ENCODE assay signal across 27 cellular contexts in genomic region chr16:69160192-69160591, GRCh38. TPM values are rescaled to one million over a fixed set of nuclear protein-coding genes. Genes with fewer than 3 reads are reported as not detected.
DNase-seq lines count a peak whose midpoint lies in the region; ATAC-seq, FAIRE-seq and TF ChIP-seq lines count a peak whose summit lies in the region.
"Had no signal": no experiment of that assay in that cellular context is flagged by ENCODE, and none has a peak within 500 bp of the region (broad histone marks: within the 10 kb centered on the region; RNA-seq: fewer than 3 reads in every experiment).

No MANE protein-coding gene starts in this region.

- no peak overlapping the region for H3K18ac ChIP-seq in mesendoderm (ENCODE audit: low read length)

- no peak overlapping the region for H2BK5ac ChIP-seq in mesendoderm (ENCODE audit: low read length)

- no peak overlapping the region for H3K23ac ChIP-seq in mesendoderm (ENCODE audit: low read length)

- H2AK5ac ChIP-seq in mesendoderm (ENCODE audit: low read length): no peak overlapping the region

- no peak for TF ChIP-seq RAD21 in HepG2 (CRISPR knock-in tag; IDR thresholded peaks at IDR 0.05)

- H3K36me3 Mint-ChIP-seq in activated CD8-positive, alpha-beta memory T cell treated with anti-CD3 and anti-CD28 coated beads, Interleukin-2, amount 10 ng/mL, durations not matched to agents 7 days and 5 days: peaks cover 58% of the 10 kb centered on the region

- no peak for TF ChIP-seq POLR2A in HepG2 (IDR thresholded peaks at IDR 0.05; ENCODE audit: insufficient read depth in 1 of 2, low read depth in 2 of 2, low read length in 2 of 2)
- no peak for TF ChIP-seq POLR2A in right lobe of liver (IDR thresholded peaks at IDR 0.05)
- no peak for TF ChIP-seq POLR2A in ovary (IDR thresholded peaks at IDR 0.05)

- H3K4me1 ChIP-seq in HepG2 (ENCODE audit: insufficient read depth, low read length): peaks cover 18% of the 10 kb centered on the region
- H3K4me1 ChIP-seq in right lobe of liver: no peaks in the 10 kb centered on the region
- H3K4me1 ChIP-seq in mesendoderm (ENCODE audit: control insufficient read depth, low read depth, low read length): no peaks in the 10 kb centered on the region
- no peaks in the 10 kb centered on the region for H3K4me1 ChIP-seq in ovary (ENCODE audit: insufficient read depth)
- H3K4me1 ChIP-seq: A549; BE2C; BLaER1 treated with 17β-estradiol and CSF1 and Interleukin-3, amounts not matched to agents 10 nM and 100 nM had no signal

- H3K56ac ChIP-seq in mesendoderm (ENCODE audit: low read length): no peak overlapping the region

- H3K27me3 Mint-ChIP-seq in activated CD8-positive, alpha-beta memory T cell treated with anti-CD3 and anti-CD28 coated beads, Interleukin-2, amount 10 ng/mL, durations not matched to agents 7 days and 5 days: no peaks in the 10 kb centered on the region
- H3K27me3 Mint-ChIP-seq: CD4-positive, alpha-beta T cell; CD8-positive, alpha-beta memory T cell had no signal

- no peak overlapping the region for H3K4me3 ChIP-seq in HepG2 (replicated peaks in 1 of 3; ENCODE audit: insufficient read depth in 1 of 3, low read depth in 2 of 3, low read length in 3 of 3)
- no peak overlapping the region for H3K4me3 ChIP-seq in right lobe of liver
- no peak overlapping the region for H3K4me3 ChIP-seq in mesendoderm (ENCODE audit: low read length)
- H3K4me3 ChIP-seq in ovary: no peak overlapping the region
- H3K4me3 ChIP-seq: A549; BLaER1 treated with 17β-estradiol and CSF1 and Interleukin-3, amounts not matched to agents 10 nM and 100 nM; GM12878; GM23248 had no signal

- no TSS peak for BruUV-seq in HepG2 (replicated peaks; lab: Mats Ljungman, UMichigan)

- no peak for FAIRE-seq in HepG2 (lab: Jason Lieb, UNC)
- FAIRE-seq: A549, D721Med, GM12878, GM19239, H1 had no signal

- H2BK15ac ChIP-seq in mesendoderm (replicated peaks; ENCODE audit: low read depth): no peak overlapping the region

- no peaks in the 10 kb centered on the region for H3K9me3 Mint-ChIP-seq in activated CD8-positive, alpha-beta memory T cell treated with anti-CD3 and anti-CD28 coated beads, Interleukin-2, amount 10 ng/mL, durations not matched to agents 7 days and 5 days (ENCODE audit: low read depth)
- H3K9me3 Mint-ChIP-seq: CD14-positive monocyte; CD4-positive, alpha-beta T cell; CD8-positive, alpha-beta memory T cell had no signal

- H3K4me3 Mint-ChIP-seq in activated CD8-positive, alpha-beta memory T cell treated with anti-CD3 and anti-CD28 coated beads, Interleukin-2, amount 10 ng/mL, durations not matched to agents 7 days and 5 days: no peak overlapping the region
- H3K4me3 Mint-ChIP-seq: CD14-positive monocyte; CD4-positive, alpha-beta T cell; CD8-positive, alpha-beta memory T cell had no signal

- no peak overlapping the region for H2BK120ac ChIP-seq in mesendoderm (ENCODE audit: low read depth, low read length)

- H3K36me3 ChIP-seq in HepG2 (replicated peaks in 1 of 2; ENCODE audit: control insufficient read depth in 1 of 2, insufficient read depth in 2 of 2, low read length in 2 of 2) (peaks cover 30 to 80% of the 10 kb centered on the region in 2 experiments), right lobe of liver (peaks cover 0 to 62% (median 18%) of the 10 kb centered on the region in 4 donors), mesendoderm (ENCODE audit: control insufficient read depth, insufficient read depth, low read length) (peaks cover 15% of the 10 kb centered on the region), ovary (no peaks in the 10 kb centered on the region)

- H4K20me1 ChIP-seq in HepG2 (ENCODE audit: insufficient read depth, low read length): no peaks in the 10 kb centered on the region

- H3K79me1 ChIP-seq in mesendoderm (ENCODE audit: low read length): peaks cover 2% of the 10 kb centered on the region

- H3K27me3 ChIP-seq in HepG2 (ENCODE audit: control insufficient read depth in 1 of 2, insufficient read depth in 2 of 2, low read length in 2 of 2) (no peaks in the 10 kb centered on the region), right lobe of liver (no peaks in the 10 kb centered on the region), mesendoderm (ENCODE audit: insufficient read depth, low read length, poor library complexity) (no peaks in the 10 kb centered on the region), ovary (no peaks in the 10 kb centered on the region)
- H3K27me3 ChIP-seq: BE2C; BLaER1 treated with 17β-estradiol and CSF1 and Interleukin-3, amounts not matched to agents 10 nM and 100 nM had no signal

- WGBS in HepG2 (ENCODE audit: low lambda C conversion rate): 100% methylated on average over 1 of the region's 1 CpG
- 100% methylated on average over 1 of the region's 1 CpG for WGBS in right lobe of liver (ENCODE audit: insufficient coverage, low coverage, low lambda C conversion rate, missing lambda C conversion rate)
- no CpG with 5 or more reads among the region's 1 CpG for WGBS in mesendoderm (ENCODE audit: extremely low coverage, insufficient coverage, low lambda C conversion rate)
- WGBS in ovary, 3 donors: 83 to 95% (median 85%) methylated on average over 1 of the region's 1 CpG

- peak overlapping the region; percentile 46 for H3K27ac Mint-ChIP-seq in activated CD8-positive, alpha-beta memory T cell treated with anti-CD3 and anti-CD28 coated beads, Interleukin-2, amount 10 ng/mL, durations not matched to agents 7 days and 5 days
- H3K27ac Mint-ChIP-seq: CD4-positive, alpha-beta T cell; CD8-positive, alpha-beta memory T cell had no signal

- in situ Hi-C loops in HepG2 (cut with HindIII; ENCODE audit: extremely low pct_ligation_motif_present, low pct_unique_long_range_greater_than_20kb): no loop called here

- no peak overlapping the region for H3K4ac ChIP-seq in mesendoderm (ENCODE audit: low read depth, low read length)

- H3K79me2 ChIP-seq in HepG2 (ENCODE audit: insufficient read depth, low read length): no peaks in the 10 kb centered on the region
- H3K79me2 ChIP-seq in mesendoderm (ENCODE audit: control insufficient read depth, insufficient read depth, low read length): no peaks in the 10 kb centered on the region

- DNase-seq in activated CD8-positive, alpha-beta memory T cell treated with anti-CD3 and anti-CD28 coated beads, Interleukin-2, amount 10 ng/mL, durations not matched to agents 7 days and 5 days: no peak
- DNase-seq in activated CD8-positive, alpha-beta memory T cell treated with anti-CD3 and anti-CD28 coated beads, Interleukin-2, amount 50 U/mL, for 4 hours: no peak
- DNase-seq in HepG2 (ENCODE audit: low spot score): no peak
- no peak for DNase-seq in right lobe of liver
- DNase-seq in left lobe of liver (ENCODE audit: low spot score): no peak
- no peak for DNase-seq in mesendoderm
- DNase-seq in ovary: no peak
- DNase-seq: 8988T; ACHN; AML-193; BE2C; CD4-positive, alpha-beta T cell; CD8-positive, alpha-beta memory T cell; DMS 273 treated with DMSO at 0.1 percent for 48 hours; DMS79; EL; GDM1; GM23248; H7; HCEC 1CT had no signal

- H3K27ac ChIP-seq in HepG2 (ENCODE audit: extremely low read length, insufficient read depth, low read length) (no peak overlapping the region), right lobe of liver (no peak overlapping the region), mesendoderm (ENCODE audit: low read depth, low read length) (no peak overlapping the region), ovary (no peak overlapping the region)
- H3K27ac ChIP-seq: A549; BLaER1 treated with 17β-estradiol and CSF1 and Interleukin-3, amounts not matched to agents 10 nM and 100 nM; GM23248 had no signal

- no peak overlapping the region for H3K4me2 ChIP-seq in HepG2 (ENCODE audit: low read depth, low read length)
- no peak overlapping the region for H3K4me2 ChIP-seq in mesendoderm (ENCODE audit: low read length)
- H3K4me2 ChIP-seq: A549; BLaER1 treated with 17β-estradiol and CSF1 and Interleukin-3, amounts not matched to agents 10 nM and 100 nM had no signal

- POLR2A ChIA-PET in HepG2 (lab: Yijun Ruan, JAX): interaction anchor here (0.7 to 1.1 kb wide), 3 partner anchors 27 to 922 kb away, joined by 3 read pairs; partner anchors contain the start of gene SNTB2

- no peak for TF ChIP-seq CTCF in HepG2 (CRISPR knock-in tag; IDR thresholded peaks at IDR 0.05)
- no peak for TF ChIP-seq CTCF in right lobe of liver (IDR thresholded peaks at IDR 0.05)
- no peak for TF ChIP-seq CTCF in ovary (IDR thresholded peaks at IDR 0.05)

- CTCF ChIA-PET in activated CD8-positive, alpha-beta memory T cell treated with anti-CD3 and anti-CD28 coated beads, Interleukin-2, amount 10 ng/mL, durations not matched to agents 7 days and 5 days (lab: Charles Lee): interaction anchor here (1.2 kb wide), 1 partner anchor 126 kb away, joined by 4 read pairs; no protein-coding TSS in a partner anchor
- CTCF ChIA-PET in HepG2 (lab: Yijun Ruan, JAX; ENCODE audit: low intra/inter-chr PET ratio, low total read pairs): no interaction called here

- H4K5ac ChIP-seq in mesendoderm (ENCODE audit: low read length): no peak overlapping the region

- intact Hi-C loops in HepG2 (cut with micrococcal nuclease; ENCODE audit: unreplicated experiment) (no loop called here), right lobe of liver (cut with DNase I) (no loop called here), ovary (cut with DNase I) (loop anchor here in 1 of 4 donors (5.0 kb wide), 1 partner anchor 132 kb away; no protein-coding TSS in a partner anchor)

- H3K9me3 ChIP-seq in HepG2 (ENCODE audit: low read length) (no peaks in the 10 kb centered on the region), right lobe of liver (no peaks in the 10 kb centered on the region), ovary (no peaks in the 10 kb centered on the region)
- H3K9me3 ChIP-seq: A549; BE2C; BLaER1 treated with 17β-estradiol and CSF1 and Interleukin-3, amounts not matched to agents 10 nM and 100 nM had no signal

- no peak overlapping the region for H2AFZ ChIP-seq in HepG2 (ENCODE audit: low read length)
- H2AFZ ChIP-seq: GM23248 had no signal

- TF ChIP-seq EP300 in HepG2 (IDR thresholded peaks at IDR 0.05; ENCODE audit: low read depth in 2 of 2, low read length in 2 of 2) (no peak), HepG2 (CRISPR knock-in tag; IDR thresholded peaks at IDR 0.05; ENCODE audit: borderline replicate concordance) (no peak), ovary (IDR thresholded peaks at IDR 0.05) (no peak)

- H4K8ac ChIP-seq in mesendoderm (ENCODE audit: low read depth, low read length): no peak overlapping the region

- no peak for ATAC-seq in activated CD8-positive, alpha-beta memory T cell treated with anti-CD3 and anti-CD28 coated beads, Interleukin-2, amount 10 ng/mL, durations not matched to agents 7 days and 5 days
- ATAC-seq in HepG2: peak; percentile 58
- no peak for ATAC-seq in right lobe of liver
- ATAC-seq in left lobe of liver: peak; percentile 46
- ATAC-seq: A549, GM12878 had no signal

- H3K9ac ChIP-seq in HepG2 (ENCODE audit: insufficient read depth, low read depth, low read length) (no peak overlapping the region), mesendoderm (ENCODE audit: low read length) (no peak overlapping the region)
- H3K9ac ChIP-seq: BLaER1 treated with 17β-estradiol and CSF1 and Interleukin-3, amounts not matched to agents 10 nM and 100 nM; GM23248 had no signal

- peaks cover 3% of the 10 kb centered on the region for H3K4me1 Mint-ChIP-seq in activated CD8-positive, alpha-beta memory T cell treated with anti-CD3 and anti-CD28 coated beads, Interleukin-2, amount 10 ng/mL, durations not matched to agents 7 days and 5 days
- H3K4me1 Mint-ChIP-seq: CD14-positive monocyte had no signal

RNA-seq across cellular contexts. Expression of gene SNTB2, which starts 26.8 kb away (rescaled TPM):
- total RNA-seq in activated CD8-positive, alpha-beta memory T cell treated with anti-CD3 and anti-CD28 coated beads, Interleukin-2, amount 10 ng/mL, durations not matched to agents 7 days and 5 days: 10 to 100 TPM; 21.5 to 30.6 TPM
- total RNA-seq in HepG2 (2016; rRNA removed; fragmentation: Illumina TruSeq; extraction: Trizol): 19.2 and 22.9 TPM in 2 replicates
- 16.6 and 21.3 TPM in 2 replicates for total RNA-seq in HepG2 (2016; cell fraction: cytosol; rRNA removed; fragmentation: Illumina TruSeq; extraction: Trizol; ENCODE audit: low read depth)
- total RNA-seq in HepG2 (2016; cell fraction: insoluble cytoplasmic fraction; rRNA removed; fragmentation: Illumina TruSeq; extraction: Trizol): 18.5 and 22.3 TPM in 2 replicates
- total RNA-seq in HepG2 (2016; cell fraction: membrane; rRNA removed; fragmentation: Illumina TruSeq; extraction: Trizol): 8.3 and 10.7 TPM in 2 replicates
- 14.9 and 15.5 TPM in 2 replicates for total RNA-seq in HepG2 (2016; cell fraction: nucleus; rRNA removed; fragmentation: Illumina TruSeq; extraction: Trizol)
- polyA plus RNA-seq in HepG2 (2011; rRNA removed): 11.5 and 12.5 TPM in 2 replicates
- 6.3 and 6.6 TPM in 2 replicates for polyA plus RNA-seq in HepG2 (2011; cell fraction: cytosol; rRNA removed)
- 13.3 and 14.0 TPM in 2 replicates for polyA plus RNA-seq in HepG2 (2011; cell fraction: nucleus; rRNA removed)
- 4.2 and 4.3 TPM in 2 replicates for polyA plus RNA-seq in HepG2 (2012)
- 0.48 and 0.66 TPM in 2 replicates for polyA plus RNA-seq in HepG2 (2016; cell fraction: cytosol; fragmentation: Illumina TruSeq; extraction: Trizol; ENCODE audit: low read depth)
- 12.2 and 12.7 TPM in 2 replicates for polyA plus RNA-seq in HepG2 (2016; cell fraction: insoluble cytoplasmic fraction; fragmentation: Illumina TruSeq; extraction: Trizol; ENCODE audit: low read depth)
- 1.6 and 2.4 TPM in 2 replicates for polyA plus RNA-seq in HepG2 (2016; cell fraction: membrane; fragmentation: Illumina TruSeq; extraction: Trizol; ENCODE audit: low read depth)
- polyA plus RNA-seq in HepG2 (2016; cell fraction: nucleus; fragmentation: Illumina TruSeq; extraction: Trizol; ENCODE audit: insufficient read depth, low read depth): 13.2 and 17.9 TPM in 2 replicates
- 48.4 and 58.6 TPM in 2 replicates for polyA minus RNA-seq in HepG2 (2011; rRNA and poly(A)+ RNA removed; ENCODE audit: low replicate concordance)
- polyA minus RNA-seq in HepG2 (2011; cell fraction: cytosol; rRNA and poly(A)+ RNA removed): 22.5 and 31.2 TPM in 2 replicates
- polyA minus RNA-seq in HepG2 (2011; cell fraction: nucleus; rRNA and poly(A)+ RNA removed): 22.8 and 29.5 TPM in 2 replicates
- total RNA-seq in right lobe of liver: 10 to 100 TPM in 4 of 6 experiments, 1 to 10 TPM in 2; 7.5 to 13.9 (median 10.6) TPM
- total RNA-seq in left lobe of liver: 11.6 TPM
- 5.2 TPM for polyA plus RNA-seq in mesendoderm (2013, experiment 1 of 2)
- 5.2 TPM for polyA plus RNA-seq in mesendoderm (2013, experiment 2 of 2)
- 10 to 100 TPM; 15.1 to 51.8 (median 38.4) TPM for total RNA-seq in ovary
- polyA plus RNA-seq in ovary: 10 to 100 TPM in 1 of 2 donors, 1 to 10 TPM in 1; 9.4 to 21.2 TPM

RNA-seq across cellular contexts. Expression of gene UTP4, which starts 27.7 kb away (rescaled TPM):
- total RNA-seq in activated CD8-positive, alpha-beta memory T cell treated with anti-CD3 and anti-CD28 coated beads, Interleukin-2, amount 10 ng/mL, durations not matched to agents 7 days and 5 days: 10 to 100 TPM; 57.7 to 82.3 TPM
- total RNA-seq in HepG2 (2016; rRNA removed; fragmentation: Illumina TruSeq; extraction: Trizol) (30.0 and 57.1 TPM in 2 replicates), right lobe of liver (10 to 100 TPM; 13.9 to 22.2 (median 19.6) TPM), left lobe of liver (17.6 TPM), ovary (10 to 100 TPM; 13.8 to 52.4 (median 40.2) TPM)
- 37.9 and 40.6 TPM in 2 replicates for total RNA-seq in HepG2 (2016; cell fraction: cytosol; rRNA removed; fragmentation: Illumina TruSeq; extraction: Trizol; ENCODE audit: low read depth)
- 26.3 and 63.5 TPM in 2 replicates for total RNA-seq in HepG2 (2016; cell fraction: insoluble cytoplasmic fraction; rRNA removed; fragmentation: Illumina TruSeq; extraction: Trizol)
- total RNA-seq in HepG2 (2016; cell fraction: membrane; rRNA removed; fragmentation: Illumina TruSeq; extraction: Trizol): 33.1 and 34.6 TPM in 2 replicates
- 37.9 and 38.1 TPM in 2 replicates for total RNA-seq in HepG2 (2016; cell fraction: nucleus; rRNA removed; fragmentation: Illumina TruSeq; extraction: Trizol)
- polyA plus RNA-seq in HepG2 (2011; rRNA removed) (85.8 and 91.2 TPM in 2 replicates), ovary (10 to 100 TPM; 19.7 to 48.9 TPM)
- 70.4 and 88.9 TPM in 2 replicates for polyA plus RNA-seq in HepG2 (2011; cell fraction: cytosol; rRNA removed)
- 58.2 and 63.9 TPM in 2 replicates for polyA plus RNA-seq in HepG2 (2011; cell fraction: nucleus; rRNA removed)
- 65.9 and 68.1 TPM in 2 replicates for polyA plus RNA-seq in HepG2 (2012)
- polyA plus RNA-seq in HepG2 (2016; cell fraction: cytosol; fragmentation: Illumina TruSeq; extraction: Trizol; ENCODE audit: low read depth): 21.9 and 27.0 TPM in 2 replicates
- polyA plus RNA-seq in HepG2 (2016; cell fraction: insoluble cytoplasmic fraction; fragmentation: Illumina TruSeq; extraction: Trizol; ENCODE audit: low read depth): 119 and 121 TPM in 2 replicates
- polyA plus RNA-seq in HepG2 (2016; cell fraction: membrane; fragmentation: Illumina TruSeq; extraction: Trizol; ENCODE audit: low read depth): 30.9 and 36.3 TPM in 2 replicates
- 71.6 and 78.5 TPM in 2 replicates for polyA plus RNA-seq in HepG2 (2016; cell fraction: nucleus; fragmentation: Illumina TruSeq; extraction: Trizol; ENCODE audit: insufficient read depth, low read depth)
- polyA minus RNA-seq in HepG2 (2011; rRNA and poly(A)+ RNA removed; ENCODE audit: low replicate concordance): 126 and 208 TPM in 2 replicates
- 51.0 and 51.2 TPM in 2 replicates for polyA minus RNA-seq in HepG2 (2011; cell fraction: cytosol; rRNA and poly(A)+ RNA removed)
- 59.6 and 65.4 TPM in 2 replicates for polyA minus RNA-seq in HepG2 (2011; cell fraction: nucleus; rRNA and poly(A)+ RNA removed)
- polyA plus RNA-seq in mesendoderm (2013, experiment 1 of 2): 80.1 TPM
- 82.8 TPM for polyA plus RNA-seq in mesendoderm (2013, experiment 2 of 2)

RNA-seq across cellular contexts. Expression of gene CHTF8, which starts 27.8 kb away (rescaled TPM):
- total RNA-seq in activated CD8-positive, alpha-beta memory T cell treated with anti-CD3 and anti-CD28 coated beads, Interleukin-2, amount 10 ng/mL, durations not matched to agents 7 days and 5 days: 100 to 1,000 TPM; 133 to 147 TPM
- total RNA-seq in HepG2 (2016; rRNA removed; fragmentation: Illumina TruSeq; extraction: Trizol) (37.2 and 64.1 TPM in 2 replicates), right lobe of liver (10 to 100 TPM; 56.6 to 78.3 (median 65.4) TPM), left lobe of liver (59.1 TPM), ovary (10 to 100 TPM; 56.9 to 89.1 (median 82.6) TPM)
- total RNA-seq in HepG2 (2016; cell fraction: cytosol; rRNA removed; fragmentation: Illumina TruSeq; extraction: Trizol; ENCODE audit: low read depth): 15.9 and 16.0 TPM in 2 replicates
- 45.2 and 61.3 TPM in 2 replicates for total RNA-seq in HepG2 (2016; cell fraction: insoluble cytoplasmic fraction; rRNA removed; fragmentation: Illumina TruSeq; extraction: Trizol)
- 36.4 and 42.2 TPM in 2 replicates for total RNA-seq in HepG2 (2016; cell fraction: membrane; rRNA removed; fragmentation: Illumina TruSeq; extraction: Trizol)
- 25.4 and 28.1 TPM in 2 replicates for total RNA-seq in HepG2 (2016; cell fraction: nucleus; rRNA removed; fragmentation: Illumina TruSeq; extraction: Trizol)
- polyA plus RNA-seq in HepG2 (2011; rRNA removed) (67.5 and 74.3 TPM in 2 replicates), ovary (100 to 1,000 TPM in 1 of 2 donors, 10 to 100 TPM in 1; 47.9 to 130 TPM)
- 71.6 and 77.6 TPM in 2 replicates for polyA plus RNA-seq in HepG2 (2011; cell fraction: cytosol; rRNA removed)
- polyA plus RNA-seq in HepG2 (2011; cell fraction: nucleus; rRNA removed): 34.1 and 36.4 TPM in 2 replicates
- 47.0 and 51.3 TPM in 2 replicates for polyA plus RNA-seq in HepG2 (2012)
- polyA plus RNA-seq in HepG2 (2016; cell fraction: cytosol; fragmentation: Illumina TruSeq; extraction: Trizol; ENCODE audit: low read depth): 18.3 and 28.8 TPM in 2 replicates
- 123 and 124 TPM in 2 replicates for polyA plus RNA-seq in HepG2 (2016; cell fraction: insoluble cytoplasmic fraction; fragmentation: Illumina TruSeq; extraction: Trizol; ENCODE audit: low read depth)
- polyA plus RNA-seq in HepG2 (2016; cell fraction: membrane; fragmentation: Illumina TruSeq; extraction: Trizol; ENCODE audit: low read depth): 44.9 and 57.1 TPM in 2 replicates
- 55.2 and 67.8 TPM in 2 replicates for polyA plus RNA-seq in HepG2 (2016; cell fraction: nucleus; fragmentation: Illumina TruSeq; extraction: Trizol; ENCODE audit: insufficient read depth, low read depth)
- 127 and 272 TPM in 2 replicates for polyA minus RNA-seq in HepG2 (2011; rRNA and poly(A)+ RNA removed; ENCODE audit: low replicate concordance)
- 48.2 and 50.4 TPM in 2 replicates for polyA minus RNA-seq in HepG2 (2011; cell fraction: cytosol; rRNA and poly(A)+ RNA removed)
- polyA minus RNA-seq in HepG2 (2011; cell fraction: nucleus; rRNA and poly(A)+ RNA removed): 17.3 and 20.1 TPM in 2 replicates
- polyA plus RNA-seq in mesendoderm (2013, experiment 1 of 2): 88.0 TPM
- polyA plus RNA-seq in mesendoderm (2013, experiment 2 of 2): 89.9 TPM

RNA-seq across cellular contexts. Expression of gene HAS3, which starts 54.7 kb away (rescaled TPM):
- under 1 TPM; 0.29 to 0.47 TPM for total RNA-seq in activated CD8-positive, alpha-beta memory T cell treated with anti-CD3 and anti-CD28 coated beads, Interleukin-2, amount 10 ng/mL, durations not matched to agents 7 days and 5 days
- total RNA-seq in HepG2 (2016; rRNA removed; fragmentation: Illumina TruSeq; extraction: Trizol) (0.04 TPM in 1 of 2 replicates, not detected in the other), right lobe of liver (1 to 10 TPM in 1 of 6 experiments, under 1 TPM in 5; 0.39 to 1.0 (median 0.63) TPM), left lobe of liver (0.53 TPM), ovary (1 to 10 TPM in 6 of 7 donors, under 1 TPM in 1; 0.83 to 3.2 (median 2.0) TPM)
- total RNA-seq in HepG2 (2016; cell fraction: cytosol; rRNA removed; fragmentation: Illumina TruSeq; extraction: Trizol; ENCODE audit: low read depth): 0.09 TPM in 1 of 2 replicates, not detected in the other
- 0.13 and 0.36 TPM in 2 replicates for total RNA-seq in HepG2 (2016; cell fraction: insoluble cytoplasmic fraction; rRNA removed; fragmentation: Illumina TruSeq; extraction: Trizol)
- total RNA-seq in HepG2 (2016; cell fraction: membrane; rRNA removed; fragmentation: Illumina TruSeq; extraction: Trizol): 0.14 and 0.19 TPM in 2 replicates
- 0.19 and 0.22 TPM in 2 replicates for total RNA-seq in HepG2 (2016; cell fraction: nucleus; rRNA removed; fragmentation: Illumina TruSeq; extraction: Trizol)
- polyA plus RNA-seq in HepG2 (2011; rRNA removed) (0.30 and 0.64 TPM in 2 replicates), ovary (1 to 10 TPM; 1.1 to 1.3 TPM)
- 0.28 and 0.32 TPM in 2 replicates for polyA plus RNA-seq in HepG2 (2011; cell fraction: cytosol; rRNA removed)
- 1.3 and 1.4 TPM in 2 replicates for polyA plus RNA-seq in HepG2 (2011; cell fraction: nucleus; rRNA removed)
- 0.47 and 0.52 TPM in 2 replicates for polyA plus RNA-seq in HepG2 (2012)
- polyA plus RNA-seq in HepG2 (2016; cell fraction: cytosol; fragmentation: Illumina TruSeq; extraction: Trizol; ENCODE audit: low read depth): 0.10 TPM in 1 of 2 replicates, not detected in the other
- 0.09 and 0.12 TPM in 2 replicates for polyA plus RNA-seq in HepG2 (2016; cell fraction: insoluble cytoplasmic fraction; fragmentation: Illumina TruSeq; extraction: Trizol; ENCODE audit: low read depth)
- polyA plus RNA-seq in HepG2 (2016; cell fraction: membrane; fragmentation: Illumina TruSeq; extraction: Trizol; ENCODE audit: low read depth): 0.08 and 0.29 TPM in 2 replicates
- polyA plus RNA-seq in HepG2 (2016; cell fraction: nucleus; fragmentation: Illumina TruSeq; extraction: Trizol; ENCODE audit: insufficient read depth, low read depth): 0.79 and 0.96 TPM in 2 replicates
- 1.4 and 2.2 TPM in 2 replicates for polyA minus RNA-seq in HepG2 (2011; rRNA and poly(A)+ RNA removed; ENCODE audit: low replicate concordance)
- 0.30 TPM in 1 of 2 replicates, not detected in the other for polyA minus RNA-seq in HepG2 (2011; cell fraction: cytosol; rRNA and poly(A)+ RNA removed)
- polyA minus RNA-seq in HepG2 (2011; cell fraction: nucleus; rRNA and poly(A)+ RNA removed): 0.99 and 1.4 TPM in 2 replicates
- polyA plus RNA-seq in mesendoderm (2013, experiment 1 of 2): 12.0 TPM
- polyA plus RNA-seq in mesendoderm (2013, experiment 2 of 2): 11.5 TPM
- polyA plus RNA-seq: CD14-positive monocyte, GM23248 had no signal

Comparison
In these comparisons a context has a peak if more than half of its experiments do, and no peak if none do; other contexts are left out.
1. ATAC-seq: peak in HepG2 (single experiment) and left lobe of liver (single experiment); none in activated CD8-positive, alpha-beta memory T cell treated with anti-CD3 and anti-CD28 coated beads, Interleukin-2, amount 10 ng/mL, durations not matched to agents 7 days and 5 days (single experiment) and right lobe of liver (0 of 4).